Comparison of ENCODE assay signal across 8 cellular contexts in genomic region chr10:75234017-75234682, GRCh38. TPM values are rescaled to one million over a fixed set of nuclear protein-coding genes. Genes with fewer than 3 reads are reported as not detected.
DNase-seq lines count a peak whose midpoint lies in the region; ATAC-seq and TF ChIP-seq lines count a peak whose summit lies in the region.

No MANE protein-coding gene starts in this region.

- H3K4me1 ChIP-seq in BLaER1 treated with 17β-estradiol and CSF1 and Interleukin-3, amounts not matched to agents 10 nM and 100 nM, result peaks cover 13 to 32% (median 24%) of the 10 kb centered on the region in 10 experiments

- no peaks in the 10 kb centered on the region for H3K27me3 ChIP-seq in BLaER1 treated with 17β-estradiol and CSF1 and Interleukin-3, amounts not matched to agents 10 nM and 100 nM

- H3K36me3 Mint-ChIP-seq in endothelial cell (ENCODE audit: low read depth, unreplicated experiment), result peaks cover 20% of the 10 kb centered on the region

- H3K9me3 ChIP-seq in BLaER1 treated with 17β-estradiol and CSF1 and Interleukin-3, amounts not matched to agents 10 nM and 100 nM (replicated peaks in 1 of 11), result no peaks in the 10 kb centered on the region

- H3K4me3 Mint-ChIP-seq in endothelial cell (ENCODE audit: unreplicated experiment), result no peak overlapping the region

- peak overlapping the region; percentile 59 to 88 (median 78); a peak in 21 of 22 replicates for H3K27ac ChIP-seq in BLaER1 treated with 17β-estradiol and CSF1 and Interleukin-3, amounts not matched to agents 10 nM and 100 nM

- no peaks in the 10 kb centered on the region for H3K9me3 Mint-ChIP-seq in endothelial cell (ENCODE audit: unreplicated experiment)

- H3K27ac Mint-ChIP-seq in endothelial cell (ENCODE audit: unreplicated experiment), result no peak overlapping the region

- peaks cover 10% of the 10 kb centered on the region for H3K27me3 Mint-ChIP-seq in endothelial cell (ENCODE audit: unreplicated experiment)

- H3K9ac ChIP-seq in BLaER1 treated with 17β-estradiol and CSF1 and Interleukin-3, amounts not matched to agents 10 nM and 100 nM, result peak overlapping the region; percentile 74 to 88 (median 83)

- TF ChIP-seq CTCF in endothelial cell (IDR thresholded peaks at IDR 0.05; ENCODE audit: unreplicated experiment), result no peak

- peaks cover 10% of the 10 kb centered on the region for H3K4me1 Mint-ChIP-seq in endothelial cell (ENCODE audit: unreplicated experiment)

- peaks cover 36 to 46% (median 42%) of the 10 kb centered on the region in 11 experiments for H3K36me3 ChIP-seq in BLaER1 treated with 17β-estradiol and CSF1 and Interleukin-3, amounts not matched to agents 10 nM and 100 nM

- peak overlapping the region; percentile 56 to 85 (median 78) for H3K4me3 ChIP-seq in BLaER1 treated with 17β-estradiol and CSF1 and Interleukin-3, amounts not matched to agents 10 nM and 100 nM

- H4K20me1 ChIP-seq in BLaER1 treated with 17β-estradiol and CSF1 and Interleukin-3, amounts not matched to agents 10 nM and 100 nM, result peaks cover 33 to 49% (median 47%) of the 10 kb centered on the region in 11 experiments; a peak in 21 of 22 replicates

- DNase-seq in NOMO-1 treated with DMSO at 0.1 percent for 48 hours (lab: John Stamatoyannopoulos, UW; ENCODE audit: unreplicated experiment), result peak; percentile 95
- peak; percentile 99 for DNase-seq in activated CD8-positive, alpha-beta memory T cell treated with anti-CD3 and anti-CD28 coated beads, Interleukin-2, amount 50 U/mL, for 48 hours
- peak; percentile 86 for DNase-seq in endothelial cell (ENCODE audit: low spot score)
- peak; percentile 18 for DNase-seq in midbrain (lab: John Stamatoyannopoulos, UW)
- peak; percentile 92 to 96 for DNase-seq in stimulated activated CD8-positive, alpha-beta memory T cell treated with anti-CD3 and anti-CD28 coated beads, Interleukin-15, amount 100 ng/mL, for 48 hours (ENCODE audit: low read depth in 2 of 2)

- peak overlapping the region; percentile 90 to 100 (median 100) for H3K4me2 ChIP-seq in BLaER1 treated with 17β-estradiol and CSF1 and Interleukin-3, amounts not matched to agents 10 nM and 100 nM

- ATAC-seq in GM19397 (IDR thresholded peaks at IDR 0.05; ENCODE audit: unreplicated experiment), result peak; percentile 51
- peak; percentile 57 for ATAC-seq in HG03571 (IDR thresholded peaks at IDR 0.05; ENCODE audit: unreplicated experiment)

RNA-seq across cellular contexts. Expression of gene COMTD1, which starts 1.6 kb away (rescaled TPM):
- total RNA-seq in endothelial cell (ENCODE audit: unreplicated experiment), result 8.9 TPM

RNA-seq across cellular contexts. Expression of gene VDAC2, which starts 23.6 kb away (rescaled TPM):
- total RNA-seq in endothelial cell (ENCODE audit: unreplicated experiment), result 178 TPM

Comparison
In these comparisons a context has a peak if more than half of its experiments do, and no peak if none do; other contexts are left out.
1. Peak in every context shown above with its lines: DNase-seq, ATAC-seq, H3K4me3 ChIP-seq and H3K27ac ChIP-seq.
2. DNase-seq: peak in every context shown above with its lines; median percentile 99 in activated CD8-positive, alpha-beta memory T cell treated with anti-CD3 and anti-CD28 coated beads, Interleukin-2, amount 50 U/mL, for 48 hours; 95 in NOMO-1 treated with DMSO at 0.1 percent for 48 hours; 94 in stimulated activated CD8-positive, alpha-beta memory T cell treated with anti-CD3 and anti-CD28 coated beads, Interleukin-15, amount 100 ng/mL, for 48 hours; 86 in endothelial cell; 18 in midbrain.